In the genomic region with DNA sequence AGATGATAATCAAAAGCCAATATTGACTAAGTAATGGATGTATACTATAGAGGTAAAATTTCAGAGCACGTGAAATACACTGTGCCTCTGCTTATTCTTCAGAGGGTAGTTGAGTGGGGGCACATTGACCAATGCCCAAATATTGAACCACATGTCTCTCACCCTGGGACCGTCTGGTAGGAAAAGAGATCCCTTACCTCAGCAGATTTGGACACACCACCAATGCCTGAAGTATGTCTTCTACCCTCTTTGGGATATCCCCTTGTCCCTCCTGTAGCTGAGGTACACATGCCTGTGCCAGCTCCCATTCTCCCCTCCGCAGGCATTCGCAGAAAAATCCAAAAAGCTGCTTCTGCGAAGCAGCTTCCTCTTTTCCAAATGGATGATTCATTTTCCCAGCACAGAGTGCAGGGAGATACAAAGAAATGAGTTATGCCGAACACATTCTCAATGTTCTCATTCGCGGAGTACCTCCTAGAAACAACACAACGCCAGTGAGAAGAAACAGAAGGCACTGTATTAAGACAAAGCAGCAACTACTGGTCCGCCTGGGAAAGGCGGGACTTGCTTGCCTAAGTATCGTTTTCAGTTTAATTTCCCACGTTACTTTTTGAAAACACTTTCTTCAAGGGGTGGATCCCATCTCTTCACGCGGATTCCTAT, we compare ENCODE assay signal across 8 cellular contexts. TPM values are rescaled to one million over a fixed set of nuclear protein-coding genes. Genes with fewer than 3 reads are reported as not detected.
DNase-seq lines count a peak whose midpoint lies in the region; ATAC-seq, FAIRE-seq and TF ChIP-seq lines count a peak whose summit lies in the region.

No MANE protein-coding gene starts in this region.

- H3K4me3 ChIP-seq in fibroblast of mammary gland (ENCODE audit: control insufficient read depth, low read depth, low read length) (peak overlapping the region; percentile 81), pancreas (peak overlapping the region; percentile 55 to 85 (median 72))

- H3K4me3 Mint-ChIP-seq in activated naive CD4-positive, alpha-beta T cell treated with anti-CD3 and anti-CD28 coated beads, Interleukin-2, amount 10 ng/mL, durations not matched to agents 7 days and 5 days, result peak overlapping the region; percentile 93
- peak overlapping the region; percentile 90 to 96 (median 95) for H3K4me3 Mint-ChIP-seq in T-cell

- TF ChIP-seq CTCF in fibroblast of mammary gland (conservative IDR thresholded peaks at IDR 0.05; ENCODE audit: control insufficient read depth, insufficient read depth, low read depth, low read length), result no peak
- no peak for TF ChIP-seq CTCF in pancreas (IDR thresholded peaks at IDR 0.05)

- H3K9me3 Mint-ChIP-seq in activated naive CD4-positive, alpha-beta T cell treated with anti-CD3 and anti-CD28 coated beads, Interleukin-2, amount 10 ng/mL, durations not matched to agents 7 days and 5 days, result no peaks in the 10 kb centered on the region
- no peaks in the 10 kb centered on the region for H3K9me3 Mint-ChIP-seq in T-cell

- no peaks in the 10 kb centered on the region for H3K27me3 Mint-ChIP-seq in activated naive CD4-positive, alpha-beta T cell treated with anti-CD3 and anti-CD28 coated beads, Interleukin-2, amount 10 ng/mL, durations not matched to agents 7 days and 5 days
- H3K27me3 Mint-ChIP-seq in T-cell, result no peaks in the 10 kb centered on the region

- peaks cover 6% of the 10 kb centered on the region for H3K36me3 Mint-ChIP-seq in activated naive CD4-positive, alpha-beta T cell treated with anti-CD3 and anti-CD28 coated beads, Interleukin-2, amount 10 ng/mL, durations not matched to agents 7 days and 5 days
- peaks cover 13% of the 10 kb centered on the region for H3K36me3 Mint-ChIP-seq in T-cell

- peak; percentile 33 for DNase-seq in activated naive CD4-positive, alpha-beta T cell treated with anti-CD3 and anti-CD28 coated beads, Interleukin-2, amount 10 ng/mL, durations not matched to agents 7 days and 5 days
- no peak for DNase-seq in activated naive CD4-positive, alpha-beta T cell treated with anti-CD3 and anti-CD28 coated beads, Interleukin-2, amount 50 U/mL, for 16 hours
- DNase-seq in T-cell, result no peak
- DNase-seq in fibroblast of mammary gland (ENCODE audit: low read depth), result peak; percentile 46
- no peak for DNase-seq in pancreas
- DNase-seq in NCI-H187 treated with DMSO at 0.1 percent for 48 hours (lab: John Stamatoyannopoulos, UW), result no peak
- no peak for DNase-seq in NCI-H226

- ATAC-seq in T-cell (replicated peaks in 1 of 4), result no peak
- ATAC-seq in pancreas, result no peak
- ATAC-seq in GM18907 (IDR thresholded peaks at IDR 0.05; ENCODE audit: unreplicated experiment), result no peak

- peak overlapping the region; percentile 51 to 90 (median 83) for H3K27ac ChIP-seq in pancreas

- no peak for FAIRE-seq in pancreas (lab: Jason Lieb, UNC)

- no peaks in the 10 kb centered on the region for H3K9me3 ChIP-seq in pancreas

- intact Hi-C loops in pancreas (cut with DNase I), result no loop called here

- H3K36me3 ChIP-seq in pancreas, result no peaks in the 10 kb centered on the region

- POLR2A ChIA-PET in T-cell (lab: Charles Lee), result interaction anchor here in 1 of 2 donors (0.9 kb wide), 1 partner anchor 470 kb away, joined by 5 read pairs; no protein-coding TSS in a partner anchor

- H3K4me1 ChIP-seq in pancreas, result peaks cover 0 to 24% (median 7%) of the 10 kb centered on the region in 3 donors

- WGBS in pancreas, 2 donors, result 2 to 3% methylated on average over 15 of the region's 15 CpGs

- CTCF ChIA-PET in activated naive CD4-positive, alpha-beta T cell treated with anti-CD3 and anti-CD28 coated beads, Interleukin-2, amount 10 ng/mL, durations not matched to agents 7 days and 5 days (lab: Charles Lee), result interaction anchor here (2.0 kb wide), 1 partner anchor 456 kb away, joined by 6 read pairs; a partner anchor contains a TSS
- CTCF ChIA-PET in T-cell (lab: Charles Lee), result interaction anchor here in 1 of 2 donors (0.8 to 1.5 kb wide), 3 partner anchors 456 to 1000 kb away, joined by 3 to 5 read pairs (median 3); a partner anchor contains a TSS

- peak overlapping the region; percentile 97 for H3K27ac Mint-ChIP-seq in activated naive CD4-positive, alpha-beta T cell treated with anti-CD3 and anti-CD28 coated beads, Interleukin-2, amount 10 ng/mL, durations not matched to agents 7 days and 5 days
- H3K27ac Mint-ChIP-seq in T-cell, result peak overlapping the region; percentile 87 to 98

- peaks cover 60% of the 10 kb centered on the region for H3K4me1 Mint-ChIP-seq in activated naive CD4-positive, alpha-beta T cell treated with anti-CD3 and anti-CD28 coated beads, Interleukin-2, amount 10 ng/mL, durations not matched to agents 7 days and 5 days
- peaks cover 39 to 58% (median 51%) of the 10 kb centered on the region in 3 donors for H3K4me1 Mint-ChIP-seq in T-cell

- H3K27me3 ChIP-seq in pancreas, result no peaks in the 10 kb centered on the region

RNA-seq across cellular contexts. Expression of a gene that starts 0.7 kb away (rescaled TPM):
- total RNA-seq in T-cell (10 to 100 TPM; 26.0 to 37.6 (median 32.5) TPM), pancreas (10 to 100 TPM in 1 of 6 donors, 1 to 10 TPM in 5; 5.7 to 16.0 (median 8.8) TPM)
- 1 to 10 TPM; 5.5 to 6.0 TPM for polyA plus RNA-seq in pancreas

RNA-seq across cellular contexts. Expression of a gene that starts 3.9 kb away (rescaled TPM):
- total RNA-seq in T-cell (10 to 100 TPM; 25.4 to 47.9 (median 30.0) TPM), pancreas (10 to 100 TPM in 1 of 6 donors, 1 to 10 TPM in 5; 3.8 to 17.3 (median 7.1) TPM)
- 1 to 10 TPM; 1.1 to 3.0 TPM for polyA plus RNA-seq in pancreas

Comparison
In these comparisons a context has a peak if more than half of its experiments do, and no peak if none do; other contexts are left out.
1. DNase-seq: peak in activated naive CD4-positive, alpha-beta T cell treated with anti-CD3 and anti-CD28 coated beads, Interleukin-2, amount 10 ng/mL, durations not matched to agents 7 days and 5 days (single experiment) and fibroblast of mammary gland (single experiment); none in activated naive CD4-positive, alpha-beta T cell treated with anti-CD3 and anti-CD28 coated beads, Interleukin-2, amount 50 U/mL, for 16 hours (single experiment), T-cell (0 of 34), pancreas (0 of 6), NCI-H187 treated with DMSO at 0.1 percent for 48 hours (single experiment) and NCI-H226 (single experiment).